In genomic region chr20:50980851-50981713, GRCh38 we compare ENCODE assay signal across 8 cellular contexts. TPM values are rescaled to one million over a fixed set of nuclear protein-coding genes. Genes with fewer than 3 reads are reported as not detected.
A peak's percentile ranks its signal among the peaks of the same experiment; 100 is the strongest.
DNase-seq lines count a peak whose midpoint lies in the region; ATAC-seq and TF ChIP-seq lines count a peak whose summit lies in the region.

No MANE protein-coding gene starts in this region.

- H3K9ac ChIP-seq in smooth muscle cell (ENCODE audit: low read depth), result peak overlapping the region; percentile 90

- TF ChIP-seq CTCF in LNCaP clone FGC (IDR thresholded peaks at IDR 0.05; ENCODE audit: control insufficient read depth, extremely low read depth, insufficient read depth) (peak; percentile 88), left ventricle myocardium inferior (IDR thresholded peaks at IDR 0.05; ENCODE audit: borderline replicate concordance) (peak; percentile 86), smooth muscle cell (IDR thresholded peaks at IDR 0.05; ENCODE audit: borderline replicate concordance, insufficient read depth, poor library complexity, severe bottlenecking) (peak; percentile 86)

- H3K27ac ChIP-seq in left ventricle myocardium inferior (replicated peaks), result no peak overlapping the region
- H3K27ac ChIP-seq in smooth muscle cell (ENCODE audit: low read depth), result peak overlapping the region; percentile 98

- H3K79me2 ChIP-seq in smooth muscle cell (ENCODE audit: low read depth), result no peaks in the 10 kb centered on the region

- no peak overlapping the region for H3K4me2 ChIP-seq in smooth muscle cell

- H3K4me1 ChIP-seq in left ventricle myocardium inferior, result peaks cover 6% of the 10 kb centered on the region
- H3K4me1 ChIP-seq in smooth muscle cell (ENCODE audit: low read depth), result no peaks in the 10 kb centered on the region

- H3K27ac Mint-ChIP-seq in activated naive CD4-positive, alpha-beta T cell treated with anti-CD3 and anti-CD28 coated beads, Interleukin-2, amount 50 U/mL, for 24 hours, result peak overlapping the region; percentile 94

- no peak overlapping the region for H2AFZ ChIP-seq in smooth muscle cell (ENCODE audit: low read depth)

- no peak for ATAC-seq in HG02610 (IDR thresholded peaks at IDR 0.05; ENCODE audit: unreplicated experiment)
- no peak for ATAC-seq in HG03442 (IDR thresholded peaks at IDR 0.05; ENCODE audit: unreplicated experiment)

- intact Hi-C loops in left ventricle myocardium inferior (cut with micrococcal nuclease), result loop anchor here (5.0 kb wide), 1 partner anchor 331 kb away; no protein-coding TSS in a partner anchor

- peaks cover 17% of the 10 kb centered on the region for H3K4me1 Mint-ChIP-seq in activated naive CD4-positive, alpha-beta T cell treated with anti-CD3 and anti-CD28 coated beads, Interleukin-2, amount 50 U/mL, for 24 hours

- H3K27me3 ChIP-seq in left ventricle myocardium inferior (ENCODE audit: low read depth) (peaks cover 93% of the 10 kb centered on the region), smooth muscle cell (ENCODE audit: low read depth) (no peaks in the 10 kb centered on the region)

- H3F3A ChIP-seq in smooth muscle cell (ENCODE audit: low read depth), result no peaks in the 10 kb centered on the region

- H3K27me3 Mint-ChIP-seq in activated naive CD4-positive, alpha-beta T cell treated with anti-CD3 and anti-CD28 coated beads, Interleukin-2, amount 50 U/mL, for 24 hours, result peaks cover 13% of the 10 kb centered on the region

- no peaks in the 10 kb centered on the region for H4K20me1 ChIP-seq in smooth muscle cell (ENCODE audit: low read depth)

- DNase-seq in GDM1 (lab: John Stamatoyannopoulos, UW) (peak; percentile 27), LNCaP clone FGC (ENCODE audit: low read depth) (no peak), SKM-1 (lab: John Stamatoyannopoulos, UW; ENCODE audit: unreplicated experiment) (peak; percentile 50), left ventricle myocardium inferior (no peak), smooth muscle cell (lab: John Stamatoyannopoulos, UW; ENCODE audit: unreplicated experiment) (peak; percentile 15)

- H3K9me3 ChIP-seq in left ventricle myocardium inferior (replicated peaks) (no peaks in the 10 kb centered on the region), smooth muscle cell (replicated peaks; ENCODE audit: low read depth) (no peaks in the 10 kb centered on the region)

- WGBS in smooth muscle cell (ENCODE audit: low lambda C conversion rate), result 68% methylated on average over 26 of the region's 26 CpGs

- H3K4me3 ChIP-seq in LNCaP clone FGC (ENCODE audit: low read depth, low read length) (no peak overlapping the region), left ventricle myocardium inferior (peak overlapping the region; percentile 30), smooth muscle cell (no peak overlapping the region)

- H3K9me3 Mint-ChIP-seq in activated naive CD4-positive, alpha-beta T cell treated with anti-CD3 and anti-CD28 coated beads, Interleukin-2, amount 50 U/mL, for 24 hours, result no peaks in the 10 kb centered on the region

- H3K36me3 ChIP-seq in left ventricle myocardium inferior (no peaks in the 10 kb centered on the region), smooth muscle cell (ENCODE audit: low read depth) (no peaks in the 10 kb centered on the region)

- peak overlapping the region; percentile 49 for H3K4me3 Mint-ChIP-seq in activated naive CD4-positive, alpha-beta T cell treated with anti-CD3 and anti-CD28 coated beads, Interleukin-2, amount 50 U/mL, for 24 hours

- no peaks in the 10 kb centered on the region for H3K36me3 Mint-ChIP-seq in activated naive CD4-positive, alpha-beta T cell treated with anti-CD3 and anti-CD28 coated beads, Interleukin-2, amount 50 U/mL, for 24 hours

RNA-seq across cellular contexts. Expression of gene MOCS3, which starts 22.5 kb away (rescaled TPM):
- total RNA-seq in left ventricle myocardium inferior, result 2.8 TPM
- 3.7 and 5.2 TPM in 2 replicates for total RNA-seq in smooth muscle cell
- 3.2 and 3.7 TPM in 2 replicates for polyA plus RNA-seq in smooth muscle cell

RNA-seq across cellular contexts. Expression of gene DPM1, which starts 22.8 kb away (rescaled TPM):
- total RNA-seq in left ventricle myocardium inferior (44.9 TPM), smooth muscle cell (141 and 148 TPM in 2 replicates)
- polyA plus RNA-seq in smooth muscle cell, result 89.1 and 104 TPM in 2 replicates

RNA-seq across cellular contexts. Expression of gene KCNG1, which starts 41.8 kb away (rescaled TPM):
- 0.30 TPM for total RNA-seq in left ventricle myocardium inferior
- total RNA-seq in smooth muscle cell, result 37.4 and 51.2 TPM in 2 replicates
- 52.0 and 54.1 TPM in 2 replicates for polyA plus RNA-seq in smooth muscle cell

RNA-seq across cellular contexts. Expression of gene ADNP, which starts 49.8 kb away (rescaled TPM):
- total RNA-seq in left ventricle myocardium inferior, result 27.3 TPM
- total RNA-seq in smooth muscle cell, result 54.9 and 57.4 TPM in 2 replicates
- polyA plus RNA-seq in smooth muscle cell, result 14.2 and 15.3 TPM in 2 replicates

Comparison
In these comparisons a context has a peak if more than half of its experiments do, and no peak if none do; other contexts are left out.
1. DNase-seq: peak in GDM1 (single experiment), SKM-1 (single experiment) and smooth muscle cell (single experiment); none in LNCaP clone FGC (single experiment) and left ventricle myocardium inferior (single experiment).
2. RNA of gene KCNG1, which starts 41.8 kb away (total RNA-seq): 37.4 to 51.2 TPM in smooth muscle cell; 0.30 TPM in left ventricle myocardium inferior (single experiment); every median in the first group is over 10 times any median in the second.
3. Peak in every context shown above with its lines, with median percentiles within 50 percentile points of each other: CTCF ChIP-seq.